ENCODE assay signal across 9 cellular contexts in genomic region chr22:27885977-27886842, GRCh38. TPM values are rescaled to one million over a fixed set of nuclear protein-coding genes. Genes with fewer than 3 reads are reported as not detected.
DNase-seq lines count a peak whose midpoint lies in the region; ATAC-seq and TF ChIP-seq lines count a peak whose summit lies in the region.
"Had no signal": no experiment of that assay in that cellular context is flagged by ENCODE, and none has a peak within 500 bp of the region (broad histone marks: within the 10 kb centered on the region; RNA-seq: fewer than 3 reads in every experiment).

No MANE protein-coding gene starts in this region.

- no peak overlapping the region for H2AFZ ChIP-seq in SU-DHL-6 (ENCODE audit: low read depth, low read length, severe bottlenecking)

- H3K27me3 Mint-ChIP-seq in CD8-positive, alpha-beta memory T cell, result no peaks in the 10 kb centered on the region
- H3K27me3 Mint-ChIP-seq: activated B cell treated with CpG ODN at 0.5 μM for 24 hours had no signal

- no peaks in the 10 kb centered on the region for H3K9me3 ChIP-seq in CD8-positive, alpha-beta memory T cell (ENCODE audit: low read length)
- H3K9me3 ChIP-seq in HAP-1 (no peaks in the 10 kb centered on the region), SU-DHL-6 (ENCODE audit: insufficient read depth, low read length) (no peaks in the 10 kb centered on the region), stomach (no peaks in the 10 kb centered on the region), MG63 (no peaks in the 10 kb centered on the region)

- H3K4me1 ChIP-seq in CD8-positive, alpha-beta memory T cell (ENCODE audit: insufficient read depth, low read length), result no peaks in the 10 kb centered on the region
- H3K4me1 ChIP-seq in HAP-1 (peaks cover 2% of the 10 kb centered on the region; the same call in 1 of the 2 replicates), stomach (peaks cover 7 to 69% (median 36%) of the 10 kb centered on the region in 4 donors)

- H3K4me2 ChIP-seq in SU-DHL-6 (ENCODE audit: low read depth, low read length, poor library complexity, severe bottlenecking), result no peak overlapping the region

- intact Hi-C loops in stomach (cut with DNase I; ENCODE audit: low total_unique reads), result loop anchor here (2.0 kb wide), 1 partner anchor 125 kb away; no protein-coding TSS in a partner anchor

- TF ChIP-seq POLR2A in stomach (IDR thresholded peaks at IDR 0.05), result no peak

- H3K27ac ChIP-seq in CD8-positive, alpha-beta memory T cell (ENCODE audit: low read depth, low read length), result no peak overlapping the region
- H3K27ac ChIP-seq in SU-DHL-6 (ENCODE audit: low read depth, low read length) (no peak overlapping the region), stomach (peak overlapping the region in 4 of 5 donors; percentile 36 to 71 (median 56))

- no peak overlapping the region for H3K4me3 ChIP-seq in CD8-positive, alpha-beta memory T cell (ENCODE audit: low read length)
- H3K4me3 ChIP-seq in HAP-1, result no peak overlapping the region
- no peak overlapping the region for H3K4me3 ChIP-seq in SU-DHL-6 (ENCODE audit: insufficient read depth, low read length, poor library complexity, severe bottlenecking)
- H3K4me3 ChIP-seq in stomach, result no peak overlapping the region
- no peak overlapping the region for H3K4me3 ChIP-seq in MG63

- H3K79me2 ChIP-seq in SU-DHL-6 (ENCODE audit: insufficient read depth, low read length), result peaks cover 7% of the 10 kb centered on the region; the same call in 1 of the 2 replicates

- H3F3A ChIP-seq in SU-DHL-6 (ENCODE audit: insufficient read depth), result peaks cover 19% of the 10 kb centered on the region

- H3K9ac ChIP-seq in SU-DHL-6 (ENCODE audit: low read length), result no peak overlapping the region

- peak overlapping the region in 2 of 8 donors; percentile 11 to 43 for H3K27ac Mint-ChIP-seq in CD8-positive, alpha-beta memory T cell
- H3K27ac Mint-ChIP-seq: activated B cell treated with CpG ODN at 0.5 μM for 24 hours had no signal

- CTCF ChIA-PET in CD8-positive, alpha-beta memory T cell (lab: Charles Lee), result interaction anchor here (0.8 to 4.9 kb wide), 19 partner anchors 10 to 138 kb away, joined by 3 to 29 read pairs (median 4); partner anchors contain the start of gene PITPNB

- peaks cover 0 to 10% (median 7%) of the 10 kb centered on the region in 3 donors for H3K4me1 Mint-ChIP-seq in CD8-positive, alpha-beta memory T cell
- H3K4me1 Mint-ChIP-seq: activated B cell treated with CpG ODN at 0.5 μM for 24 hours had no signal

- peaks cover 26% of the 10 kb centered on the region for H3K36me3 ChIP-seq in CD8-positive, alpha-beta memory T cell (ENCODE audit: insufficient read depth, low read length)
- H3K36me3 ChIP-seq in HAP-1 (replicated peaks), result peaks cover 60% of the 10 kb centered on the region
- H3K36me3 ChIP-seq in SU-DHL-6 (ENCODE audit: low read length), result peaks cover 9% of the 10 kb centered on the region
- H3K36me3 ChIP-seq in stomach, result peaks cover 5 to 66% (median 57%) of the 10 kb centered on the region in 4 donors
- peaks cover 83% of the 10 kb centered on the region for H3K36me3 ChIP-seq in MG63

- no peaks in the 10 kb centered on the region for H3K9me3 Mint-ChIP-seq in CD8-positive, alpha-beta memory T cell
- H3K9me3 Mint-ChIP-seq: activated B cell treated with CpG ODN at 0.5 μM for 24 hours had no signal

- ATAC-seq in GM21367 (IDR thresholded peaks at IDR 0.05; ENCODE audit: unreplicated experiment), result no peak

- H3K4me3 Mint-ChIP-seq in CD8-positive, alpha-beta memory T cell, result no peak overlapping the region
- H3K4me3 Mint-ChIP-seq: activated B cell treated with CpG ODN at 0.5 μM for 24 hours had no signal

- whole genome bisulfite sequencing in stomach, 5 donors, result 68 to 92% (median 85%) methylated on average over 3 of the region's 3 CpGs

- no peak for TF ChIP-seq EP300 in stomach (IDR thresholded peaks at IDR 0.05)

- POLR2A ChIA-PET in CD8-positive, alpha-beta memory T cell (lab: Charles Lee), result no interaction called here

- no peaks in the 10 kb centered on the region for H3K9me2 ChIP-seq in SU-DHL-6 (replicated peaks; ENCODE audit: insufficient read depth, low read length)

- TF ChIP-seq CTCF in SU-DHL-6 (IDR thresholded peaks at IDR 0.05; ENCODE audit: insufficient read depth, low read length, poor library complexity, severe bottlenecking) (peak; percentile 68), stomach (IDR thresholded peaks at IDR 0.05) (peak in 6 of 7 experiments; percentile 43 to 88 (median 84))

- no peaks in the 10 kb centered on the region for H3K27me3 ChIP-seq in CD8-positive, alpha-beta memory T cell (ENCODE audit: insufficient read depth, low read length, poor library complexity, severe bottlenecking)
- H3K27me3 ChIP-seq in HAP-1 (ENCODE audit: low read depth) (no peaks in the 10 kb centered on the region), SU-DHL-6 (ENCODE audit: low read length) (no peaks in the 10 kb centered on the region), stomach (no peaks in the 10 kb centered on the region), MG63 (no peaks in the 10 kb centered on the region)

- in situ Hi-C loops in HAP-1 (cut with MboI; ENCODE audit: low sequenced_read_pairs), result loop anchor here (5.0 to 25.0 kb wide), 2 partner anchors 121 to 701 kb away; no protein-coding TSS in a partner anchor

- peaks cover 0 to 75% (median 10%) of the 10 kb centered on the region in 3 donors for H3K36me3 Mint-ChIP-seq in CD8-positive, alpha-beta memory T cell

- H4K20me1 ChIP-seq in SU-DHL-6 (ENCODE audit: low read depth, low read length), result peaks cover 9% of the 10 kb centered on the region; the same call in 1 of the 2 replicates

- DNase-seq in CD8-positive, alpha-beta memory T cell, result peak; percentile 6 to 58 (median 19)
- DNase-seq in HAP-1 (ENCODE audit: low spot score in 2 of 2) (peak; percentile 42 to 61), dermis blood vessel endothelial cell (peak; percentile 80), medulla oblongata (ENCODE audit: extremely low spot score) (peak; percentile 60), stomach (peak; percentile 51), MG63 (no peak)
- DNase-seq: activated B cell treated with CpG ODN at 0.5 μM for 24 hours had no signal

RNA-seq across cellular contexts. Expression of gene PITPNB, which starts 32.8 kb away (rescaled TPM):
- 100 to 1,000 TPM; 165 to 175 TPM for total RNA-seq in CD8-positive, alpha-beta memory T cell
- 64.3 TPM for polyA plus RNA-seq in CD8-positive, alpha-beta memory T cell
- total RNA-seq in dermis blood vessel endothelial cell, result 32.0 and 50.9 TPM in 2 replicates
- total RNA-seq in stomach, result 10 to 100 TPM in 4 of 5 donors, 1 to 10 TPM in 1; 6.7 to 91.6 (median 30.3) TPM
- polyA plus RNA-seq in stomach, result 10 to 100 TPM; 24.0 to 39.4 (median 28.1) TPM
- total RNA-seq in MG63 (2014; rRNA removed; shearing (Covaris generic); ENCODE audit: low replicate concordance), result 17.5 and 27.7 TPM in 2 replicates

Comparison
In these comparisons a context has a peak if more than half of its experiments do, and no peak if none do; other contexts are left out.
1. H3K27ac ChIP-seq: peak in stomach (4 of 5); none in CD8-positive, alpha-beta memory T cell (single experiment) and SU-DHL-6 (single experiment).